In the genomic region with DNA sequence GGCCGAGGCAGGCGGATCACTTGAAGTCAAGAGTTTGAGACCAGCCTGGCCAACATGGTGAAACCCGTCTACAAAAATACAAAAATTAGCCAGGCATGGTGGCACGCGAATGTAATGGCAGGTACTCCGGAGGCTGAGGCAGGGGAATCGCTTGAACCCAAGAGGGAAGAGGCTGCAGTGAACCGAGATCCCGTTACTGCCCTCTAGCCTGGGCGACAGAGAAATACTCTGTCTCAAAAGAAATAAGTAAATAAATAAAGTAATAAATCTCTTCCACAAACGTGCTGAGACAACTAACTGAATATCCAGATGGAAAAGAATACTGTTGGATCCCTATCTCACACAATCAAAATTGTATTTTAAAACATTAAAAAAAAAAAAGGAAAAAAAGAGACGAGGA, we compare ENCODE assay signal across 8 cellular contexts. TPM values are rescaled to one million over a fixed set of nuclear protein-coding genes. Genes with fewer than 3 reads are reported as not detected.
DNase-seq lines count a peak whose midpoint lies in the region; ATAC-seq, FAIRE-seq and TF ChIP-seq lines count a peak whose summit lies in the region.

No MANE protein-coding gene starts in this region.

- H3K27ac Mint-ChIP-seq in neural crest cell (ENCODE audit: unreplicated experiment): no peak overlapping the region

- no peak overlapping the region for H3K4ac ChIP-seq in H1 (replicated peaks; ENCODE audit: insufficient read length, low read depth, low read length)

- H3K18ac ChIP-seq in H1 (ENCODE audit: extremely low read depth, low read length): no peak overlapping the region

- H4K8ac ChIP-seq in H1 (ENCODE audit: extremely low read depth, insufficient read depth, low read length): no peak overlapping the region

- no peak overlapping the region for H2BK5ac ChIP-seq in H1 (ENCODE audit: low read depth, low read length)

- peaks cover 16% of the 10 kb centered on the region for H3K27me3 Mint-ChIP-seq in neural crest cell (ENCODE audit: low read depth)

- H3K9me3 ChIP-seq in BLaER1: peaks cover 38% of the 10 kb centered on the region
- no peaks in the 10 kb centered on the region for H3K9me3 ChIP-seq in H1 (ENCODE audit: insufficient read depth in 2 of 2, low read depth in 1 of 2, low read length in 1 of 2)

- H3K9ac ChIP-seq in BLaER1: peak overlapping the region; percentile 53; the same call in 1 of the 2 replicates
- no peak overlapping the region for H3K9ac ChIP-seq in H1 (replicated peaks in 1 of 4; ENCODE audit: extremely low read depth in 1 of 4, low read depth in 3 of 4, low read length in 3 of 4)

- no peak overlapping the region for H3K23ac ChIP-seq in H1 (ENCODE audit: insufficient read length)

- TF ChIP-seq CTCF in LNCAP (IDR thresholded peaks at IDR 0.05) (peak; percentile 39; the same call in 1 of the 2 replicates), H1 (IDR thresholded peaks at IDR 0.05; ENCODE audit: control extremely low read depth in 1 of 3, insufficient read depth in 1 of 3, low read depth in 1 of 3, low read length in 3 of 3) (peak in 2 of 3 experiments; percentile 19 to 21; a peak in 3 of 4 replicates), neural crest cell (conservative IDR thresholded peaks at IDR 0.05) (no peak)

- H3K4me3 Mint-ChIP-seq in neural crest cell: peak overlapping the region; percentile 98

- TF ChIP-seq POLR2A in H1 (IDR thresholded peaks at IDR 0.05; ENCODE audit: control extremely low read depth in 1 of 2, low read depth in 2 of 2, low read length in 2 of 2): no peak
- no peak for TF ChIP-seq POLR2A in erythroblast (IDR thresholded peaks at IDR 0.05; ENCODE audit: low read length)

- H4K5ac ChIP-seq in H1 (ENCODE audit: insufficient read length, low read depth, low read length): no peak overlapping the region

- DNase-seq in H1 (ENCODE audit: low read depth in 1 of 2, low spot score in 2 of 2): no peak
- no peak for DNase-seq in neural crest cell (ENCODE audit: low read depth, low spot score)
- DNase-seq in SW 1271 (lab: John Stamatoyannopoulos, UW): no peak
- no peak for DNase-seq in erythroblast (lab: John Stamatoyannopoulos, UW)
- DNase-seq in COLO668 (lab: John Stamatoyannopoulos, UW; ENCODE audit: unreplicated experiment): no peak

- POLR2A ChIA-PET in H1 (lab: Charles Lee; ENCODE audit: partially characterized antibody): no interaction called here

- H3K27ac ChIP-seq in BLaER1: no peak overlapping the region
- H3K27ac ChIP-seq in H1 (ENCODE audit: low read depth, low read length): no peak overlapping the region

- peaks cover 0 to 10% of the 10 kb centered on the region in 2 experiments; a peak in 2 of 4 replicates for H3K79me2 ChIP-seq in H1 (ENCODE audit: control insufficient read depth in 1 of 2, insufficient read depth in 2 of 2, low read length in 2 of 2)

- H3K36me3 ChIP-seq in BLaER1: peaks cover 14% of the 10 kb centered on the region; the same call in 1 of the 2 replicates
- H3K36me3 ChIP-seq in H1 (ENCODE audit: control insufficient read depth in 2 of 4, insufficient read depth in 4 of 4, low read length in 3 of 4): no peaks in the 10 kb centered on the region

- whole genome bisulfite sequencing in H1 (ENCODE audit: extremely low coverage in 1 of 2, insufficient coverage in 1 of 2, insufficient read length in 1 of 2, insufficient replicate concordance in 2 of 2, low coverage in 1 of 2, low lambda C conversion rate in 2 of 2, missing lambda C conversion rate in 1 of 2), 2 experiments: 23% methylated on average over 12 of the region's 12 CpGs; no CpG with 5 or more reads in 1 of the 2 experiments

- H3K27me3 ChIP-seq in BLaER1: no peaks in the 10 kb centered on the region
- no peaks in the 10 kb centered on the region; a peak in 1 of 7 replicates for H3K27me3 ChIP-seq in H1 (replicated peaks in 1 of 4; ENCODE audit: control insufficient read depth in 3 of 4, extremely low read depth in 1 of 4, insufficient read depth in 3 of 4, low read length in 3 of 4)

- no peak overlapping the region for H2AFZ ChIP-seq in H1 (ENCODE audit: low read length)

- H3K36me3 Mint-ChIP-seq in neural crest cell (ENCODE audit: low read depth): peaks cover 10% of the 10 kb centered on the region

- no peaks in the 10 kb centered on the region for H4K20me1 ChIP-seq in BLaER1
- H4K20me1 ChIP-seq in H1 (replicated peaks in 1 of 2; ENCODE audit: control insufficient read depth in 1 of 2, insufficient read depth in 2 of 2, low read length in 2 of 2): no peaks in the 10 kb centered on the region

- H3K4me2 ChIP-seq in BLaER1 (peak overlapping the region; percentile 79), H1 (ENCODE audit: insufficient read depth in 1 of 2, low read depth in 2 of 2, low read length in 2 of 2) (peak overlapping the region; percentile 76 to 83)

- peaks cover 10% of the 10 kb centered on the region for H3K9me3 Mint-ChIP-seq in neural crest cell

- CTCF ChIA-PET in H1 (lab: Charles Lee; ENCODE audit: partially characterized antibody): interaction anchor here (1.4 kb wide), 1 partner anchor 326 kb away, joined by 3 read pairs; no protein-coding TSS in a partner anchor

- no peak for FAIRE-seq in H1 (lab: Jason Lieb, UNC)

- H4K91ac ChIP-seq in H1 (replicated peaks; ENCODE audit: insufficient read length, low read length): no peak overlapping the region

- TF ChIP-seq RAD21 in H1 (IDR thresholded peaks at IDR 0.05 in 1 of 2, conservative IDR thresholded peaks at IDR 0.05 in 1 of 2; ENCODE audit: low read depth in 2 of 2, low read length in 2 of 2): peak in 1 of 2 experiments; percentile 22; a peak in 3 of 4 replicates

- H3K14ac ChIP-seq in H1 (ENCODE audit: insufficient read length): no peak overlapping the region

- peaks cover 5% of the 10 kb centered on the region for H3K23me2 ChIP-seq in H1 (ENCODE audit: low read depth, low read length)

- H2BK120ac ChIP-seq in H1 (replicated peaks; ENCODE audit: low read depth, low read length): no peak overlapping the region

- H2BK12ac ChIP-seq in H1 (ENCODE audit: low read depth, low read length): no peak overlapping the region

- H3K4me1 ChIP-seq in BLaER1 (peaks cover 5% of the 10 kb centered on the region; the same call in 1 of the 2 replicates), H1 (replicated peaks in 1 of 4; ENCODE audit: control insufficient read depth in 3 of 4, insufficient read depth in 4 of 4, low read length in 3 of 4) (peaks cover 3 to 13% (median 5%) of the 10 kb centered on the region in 4 experiments; a peak in 5 of 7 replicates)

- H3K4me1 Mint-ChIP-seq in neural crest cell: peaks cover 30% of the 10 kb centered on the region

- no peak overlapping the region for H2BK20ac ChIP-seq in H1 (ENCODE audit: low read length)

- ATAC-seq in GM21737 (IDR thresholded peaks at IDR 0.05; ENCODE audit: unreplicated experiment): no peak

- H3K4me3 ChIP-seq in BLaER1 (peak overlapping the region; percentile 85), H1 (ENCODE audit: extremely low read depth in 1 of 4, insufficient read depth in 2 of 4, low read depth in 3 of 4, low read length in 4 of 4) (peak overlapping the region; percentile 68 to 99 (median 92))

- TF ChIP-seq EP300 in H1 (IDR thresholded peaks at IDR 0.05; ENCODE audit: borderline replicate concordance in 1 of 2, low read depth in 2 of 2, low read length in 2 of 2): no peak

- no peak overlapping the region for H2AK5ac ChIP-seq in H1 (ENCODE audit: low read depth, low read length)

- H3K79me1 ChIP-seq in H1 (ENCODE audit: low read depth, low read length): no peaks in the 10 kb centered on the region

- H3K56ac ChIP-seq in H1 (replicated peaks; ENCODE audit: insufficient read length, low read depth, low read length): no peak overlapping the region

- H2BK15ac ChIP-seq in H1 (ENCODE audit: low read length): no peak overlapping the region

TF ChIP-seq in H1, 55 proteins besides CTCF, POLR2A, EP300 and RAD21 (continues in another document):
- TF ChIP-seq CTBP2 (IDR thresholded peaks at IDR 0.05; ENCODE audit: borderline replicate concordance, insufficient read depth, insufficient read length, low read length): no peak
- no peak for TF ChIP-seq TAF7 (optimal IDR thresholded peaks at IDR 0.05; ENCODE audit: borderline replicate concordance, low read depth, low read length)
- TF ChIP-seq JUND (IDR thresholded peaks at IDR 0.05; ENCODE audit: low read length): no peak
- no peak for TF ChIP-seq YY1 (IDR thresholded peaks at IDR 0.05; ENCODE audit: low read depth, low read length)
- no peak for TF ChIP-seq SP1 (IDR thresholded peaks at IDR 0.05; ENCODE audit: low read depth, low read length)
- no peak for TF ChIP-seq SIRT6 (IDR thresholded peaks at IDR 0.05; ENCODE audit: low read length)
- no peak for TF ChIP-seq POU5F1 (IDR thresholded peaks at IDR 0.05; ENCODE audit: low read depth, low read length)
- TF ChIP-seq BRCA1 (IDR thresholded peaks at IDR 0.05; ENCODE audit: low read depth, low read length): no peak
- no peak for TF ChIP-seq RNF2 (IDR thresholded peaks at IDR 0.05; ENCODE audit: borderline replicate concordance, low read depth, low read length, missing control alignments, poor library complexity, severe bottlenecking)
- TF ChIP-seq, protein P1, sequence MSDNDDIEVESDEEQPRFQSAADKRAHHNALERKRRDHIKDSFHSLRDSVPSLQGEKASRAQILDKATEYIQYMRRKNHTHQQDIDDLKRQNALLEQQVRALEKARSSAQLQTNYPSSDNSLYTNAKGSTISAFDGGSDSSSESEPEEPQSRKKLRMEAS (IDR thresholded peaks at IDR 0.05): no peak
- no peak for TF ChIP-seq KDM1A (IDR thresholded peaks at IDR 0.05; ENCODE audit: borderline replicate concordance, low read length)

RNA-seq across cellular contexts. Expression of a gene that starts 0.8 kb away (rescaled TPM):
- 22.1 and 22.4 TPM in 2 replicates for total RNA-seq in H1 (2021; fragmentation: NEBNext Ultra II Directional; extraction: Animal tissue kit (Norgen Biotek cat#: 25700))
- polyA plus RNA-seq in H1 (2011; rRNA removed): 1.9 and 2.9 TPM in 2 replicates
- polyA plus RNA-seq in H1 (2011; cell fraction: cytosol; rRNA removed): 3.8 TPM
- 3.4 TPM for polyA plus RNA-seq in H1 (2011; cell fraction: nucleus; rRNA removed)
- polyA plus RNA-seq in H1 (2012, experiment 1 of 2): 7.9 to 13.6 TPM (median 8.7 TPM) in 4 replicates
- polyA plus RNA-seq in H1 (2012, experiment 2 of 2): 0.88 TPM
- 11.9 TPM for polyA plus RNA-seq in H1 (2013, experiment 1 of 2)
- polyA plus RNA-seq in H1 (2013, experiment 2 of 2): 10.6 TPM
- 18.5 and 24.9 TPM in 2 replicates for polyA minus RNA-seq in H1 (2011; rRNA and poly(A)+ RNA removed)
- 11.4 TPM for polyA minus RNA-seq in H1 (2011; cell fraction: cytosol; rRNA and poly(A)+ RNA removed)
- polyA minus RNA-seq in H1 (2011; cell fraction: nucleus; rRNA and poly(A)+ RNA removed): 36.4 TPM
- total RNA-seq in neural crest cell: 8.2 and 8.6 TPM in 2 replicates

RNA-seq across cellular contexts. Expression of a gene that starts 34.9 kb away (rescaled TPM):
- 24.2 and 25.1 TPM in 2 replicates for total RNA-seq in H1 (2021; fragmentation: NEBNext Ultra II Directional; extraction: Animal tissue kit (Norgen Biotek cat#: 25700))
- polyA plus RNA-seq in H1 (2011; rRNA removed): 10.8 and 11.1 TPM in 2 replicates
- 17.4 TPM for polyA plus RNA-seq in H1 (2011; cell fraction: cytosol; rRNA removed)
- 12.9 TPM for polyA plus RNA-seq in H1 (2011; cell fraction: nucleus; rRNA removed)
- 12.3 to 21.4 TPM (median 13.6 TPM) in 4 replicates for polyA plus RNA-seq in H1 (2012, experiment 1 of 2)
- 1.3 TPM for polyA plus RNA-seq in H1 (2012, experiment 2 of 2)
- 17.3 TPM for polyA plus RNA-seq in H1 (2013, experiment 1 of 2)
- polyA plus RNA-seq in H1 (2013, experiment 2 of 2): 16.9 TPM
- 23.7 and 33.8 TPM in 2 replicates for polyA minus RNA-seq in H1 (2011; rRNA and poly(A)+ RNA removed)
- polyA minus RNA-seq in H1 (2011; cell fraction: cytosol; rRNA and poly(A)+ RNA removed): 17.1 TPM
- polyA minus RNA-seq in H1 (2011; cell fraction: nucleus; rRNA and poly(A)+ RNA removed): 36.3 TPM
- total RNA-seq in neural crest cell: 10.0 and 10.5 TPM in 2 replicates
